Comparison of ENCODE assay signal across 32 cellular contexts in the genomic region with DNA sequence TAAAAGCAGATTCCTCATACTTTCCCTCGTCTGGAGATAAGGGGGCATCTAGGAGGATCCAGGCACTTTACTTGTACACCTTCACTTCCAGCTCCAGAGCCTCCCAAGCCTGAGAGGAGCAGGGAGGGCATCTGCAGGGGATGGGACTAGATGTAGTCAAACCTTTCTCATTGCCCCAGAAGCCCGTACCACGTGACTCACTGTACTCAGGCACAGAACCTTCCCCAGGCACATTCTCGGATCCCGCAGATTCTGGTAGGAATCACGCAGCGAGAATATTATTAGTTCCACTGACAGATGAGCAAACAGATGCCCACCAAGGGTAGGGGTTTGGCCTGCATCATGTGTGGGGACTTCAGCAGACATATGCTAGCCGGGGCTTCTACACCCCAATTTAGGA. TPM values are rescaled to one million over a fixed set of nuclear protein-coding genes. Genes with fewer than 3 reads are reported as not detected.
"Had no signal": no experiment of that assay in that cellular context is flagged by ENCODE, and none has a peak within 500 bp of the region (broad histone marks: within the 10 kb centered on the region; RNA-seq: fewer than 3 reads in every experiment).

No MANE protein-coding gene starts in this region.

- H2AFZ ChIP-seq: hepatocyte had no signal

- H3K27ac ChIP-seq: colonic mucosa, epithelial cell of prostate, esophagus squamous epithelium, gastrocnemius medialis, heart left ventricle, hepatocyte, lower lobe of right lung had no signal

- DNase-seq: colonic mucosa; cortex of kidney; effector CD8-positive, alpha-beta T cell; effector memory CD8-positive, alpha-beta T cell; endodermal cell; erythroblast; esophagus squamous epithelium; foreskin fibroblast; foreskin melanocyte; gastrocnemius medialis; glutamatergic neuron; heart left ventricle; hypothalamus; immature natural killer cell; islet precursor cell; kidney; kidney glomerular epithelial cell; left colon; left ventricle myocardium superior; lower lobe of right lung; mesenchymal stem cell; mucosa of descending colon; naive B cell had no signal

- H3K9me3 ChIP-seq: colonic mucosa, esophagus squamous epithelium, gastrocnemius medialis, heart left ventricle, lower lobe of right lung, mucosa of descending colon had no signal

- FAIRE-seq: endometrium, kidney had no signal

- H3K36me3 ChIP-seq: colonic mucosa, esophagus squamous epithelium, gastrocnemius medialis, heart left ventricle, lower lobe of right lung had no signal

- H3K27me3 ChIP-seq: colonic mucosa, gastrocnemius medialis, heart left ventricle had no signal

- H3K4me2 ChIP-seq: hepatocyte had no signal

- H3K4me3 ChIP-seq: colonic mucosa, esophagus squamous epithelium, gastrocnemius medialis, heart left ventricle, hepatocyte, lower lobe of right lung, mucosa of descending colon had no signal

- ATAC-seq: effector memory CD8-positive, alpha-beta T cell; esophagus mucosa; gastrocnemius medialis; heart left ventricle; left colon; left lobe of liver; left ventricle myocardium superior; lower lobe of right lung; mucosa of descending colon had no signal

- H3K4me1 ChIP-seq: colonic mucosa, esophagus squamous epithelium, gastrocnemius medialis, heart left ventricle, lower lobe of right lung had no signal

- H3K79me2 ChIP-seq: hepatocyte had no signal

RNA-seq across cellular contexts. Expression of a gene that starts 25.2 kb away (rescaled TPM):
- total RNA-seq: esophagus squamous epithelium, gastrocnemius medialis, left lobe of liver, left ventricle myocardium superior, lung microvascular endothelial cell, mesenteric fat pad, mesothelial cell of epicardium, myocyte had no signal
- polyA plus RNA-seq: hepatocyte had no signal
